ENCODE assay signal across 22 cellular contexts in the genomic region with DNA sequence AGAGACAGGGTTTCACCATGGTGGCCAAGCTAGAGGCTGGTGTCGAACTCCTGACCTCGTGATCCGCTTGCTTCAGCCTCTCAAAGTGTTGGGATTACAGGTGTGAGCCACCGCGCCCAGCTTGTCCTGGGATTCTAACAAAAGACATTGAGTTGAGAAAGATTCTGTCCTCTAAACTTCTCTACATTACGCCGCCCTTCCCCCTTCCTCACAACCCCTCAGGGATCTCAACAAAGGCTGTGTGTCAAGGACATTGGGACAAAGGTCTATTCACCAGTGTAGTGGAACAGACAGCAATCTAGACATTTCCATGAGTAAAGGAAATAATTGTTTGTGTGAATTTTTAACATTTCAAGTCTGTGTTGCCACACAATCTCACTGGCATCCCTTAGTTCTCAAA.
A peak's percentile ranks its signal among the peaks of the same experiment; 100 is the strongest.
DNase-seq lines count a peak whose midpoint lies in the region; ATAC-seq, FAIRE-seq and TF ChIP-seq lines count a peak whose summit lies in the region.
"Had no signal": no experiment of that assay in that cellular context is flagged by ENCODE, and none has a peak within 500 bp of the region (broad histone marks: within the 10 kb centered on the region; RNA-seq: fewer than 3 reads in every experiment).

No MANE protein-coding gene starts in this region.

- POLR2A ChIA-PET in Caco-2 (lab: Charles Lee) (interaction anchor here (0.6 kb wide), 1 partner anchor 11 kb away, joined by 3 read pairs; no protein-coding TSS in a partner anchor), WTC11 (lab: Charles Lee) (no interaction called here)
- POLR2A ChIA-PET in activated CD4-positive, alpha-beta memory T cell treated with anti-CD3 and anti-CD28 coated beads for 36 hours (lab: Charles Lee): no interaction called here

- ATAC-seq in WTC11 (no peak), sciatic nerve (peak; percentile 61)
- ATAC-seq: A549, K562 had no signal

- no peaks in the 10 kb centered on the region for H3K36me3 Mint-ChIP-seq in Caco-2 (ENCODE audit: insufficient read depth, unreplicated experiment)
- H3K36me3 Mint-ChIP-seq in WTC11: no peaks in the 10 kb centered on the region
- H3K36me3 Mint-ChIP-seq in activated CD4-positive, alpha-beta memory T cell treated with anti-CD3 and anti-CD28 coated beads for 36 hours: no peaks in the 10 kb centered on the region

- peak overlapping the region; percentile 29 for H3K27ac ChIP-seq in mesodermal cell (ENCODE audit: low read depth, low read length, severe bottlenecking)
- H3K27ac ChIP-seq: A549 had no signal

- H3K9me3 Mint-ChIP-seq in Caco-2 (ENCODE audit: unreplicated experiment) (peaks cover 9% of the 10 kb centered on the region), WTC11 (0 out of 2 replicates have a peak, but pooled peaks cover 5% of the 10 kb centered on the region)
- peaks cover 8% of the 10 kb centered on the region for H3K9me3 Mint-ChIP-seq in activated CD4-positive, alpha-beta memory T cell treated with anti-CD3 and anti-CD28 coated beads for 36 hours

- TF ChIP-seq CTCF in Caco-2 (IDR thresholded peaks at IDR 0.05; ENCODE audit: insufficient read depth in 1 of 2, low read depth in 1 of 2, low read length in 1 of 2, severe bottlenecking in 1 of 2, unreplicated experiment in 1 of 2) (no peak), WTC11 (IDR thresholded peaks at IDR 0.05) (no peak)

- no peaks in the 10 kb centered on the region for H3K27me3 ChIP-seq in Caco-2 (replicated peaks; ENCODE audit: control insufficient read depth, insufficient read depth, low read length)
- H3K27me3 ChIP-seq: BE2C, MG63 had no signal

- H3K4me1 ChIP-seq in Caco-2: peaks cover 12% of the 10 kb centered on the region
- peaks cover 8% of the 10 kb centered on the region for H3K4me1 ChIP-seq in mesodermal cell (ENCODE audit: control insufficient read depth, insufficient read depth, low read length, poor library complexity, severe bottlenecking)
- H3K4me1 ChIP-seq: A549, BE2C had no signal

- H3K36me3 ChIP-seq in Caco-2 (ENCODE audit: control insufficient read depth, insufficient read depth, low read length) (no peaks in the 10 kb centered on the region; the same call in 1 of the 2 replicates), mesodermal cell (ENCODE audit: control insufficient read depth, insufficient read depth, low read length) (no peaks in the 10 kb centered on the region)
- H3K36me3 ChIP-seq: BE2C, MG63 had no signal

- intact Hi-C loops in Caco-2 (cut with micrococcal nuclease; ENCODE audit: unreplicated experiment): no loop called here
- intact Hi-C loops in sciatic nerve (cut with DNase I): no loop called here
- intact Hi-C loops in activated CD4-positive, alpha-beta memory T cell treated with anti-CD3 and anti-CD28 coated beads for 36 hours (cut with micrococcal nuclease): no loop called here

- WGBS in mesodermal cell (ENCODE audit: insufficient coverage in 2 of 2), 2 experiments: 91 to 100% methylated on average over 4 to 5 of the region's 7 CpGs

- no peak for FAIRE-seq in HTR-8/SVneo (lab: Jason Lieb, UNC)
- FAIRE-seq: A549 had no signal

- H3K27me3 Mint-ChIP-seq in Caco-2 (ENCODE audit: insufficient read depth, unreplicated experiment) (no peaks in the 10 kb centered on the region), WTC11 (ENCODE audit: low read depth) (no peaks in the 10 kb centered on the region)
- H3K27me3 Mint-ChIP-seq in activated CD4-positive, alpha-beta memory T cell treated with anti-CD3 and anti-CD28 coated beads for 36 hours: no peaks in the 10 kb centered on the region

- peak overlapping the region; percentile 26 for H3K27ac Mint-ChIP-seq in Caco-2 (ENCODE audit: unreplicated experiment)
- no peak overlapping the region for H3K27ac Mint-ChIP-seq in WTC11
- H3K27ac Mint-ChIP-seq in activated CD4-positive, alpha-beta memory T cell treated with anti-CD3 and anti-CD28 coated beads for 36 hours: no peak overlapping the region
- H3K27ac Mint-ChIP-seq: HFFc6 had no signal

- H3K4me3 Mint-ChIP-seq in Caco-2 (ENCODE audit: unreplicated experiment): no peak overlapping the region
- H3K4me3 Mint-ChIP-seq in WTC11: no peak overlapping the region
- no peak overlapping the region for H3K4me3 Mint-ChIP-seq in activated CD4-positive, alpha-beta memory T cell treated with anti-CD3 and anti-CD28 coated beads for 36 hours
- H3K4me3 Mint-ChIP-seq: HFFc6 had no signal

- no peak for DNase-seq in Caco-2
- DNase-seq in WTC11 (ENCODE audit: low spot score): no peak
- no peak for DNase-seq in sciatic nerve (ENCODE audit: low spot score)
- DNase-seq in activated CD4-positive, alpha-beta memory T cell treated with anti-CD3 and anti-CD28 coated beads for 36 hours: no peak
- DNase-seq in NCI-H1436 (lab: John Stamatoyannopoulos, UW): no peak
- DNase-seq in HTR-8/SVneo (ENCODE audit: insufficient read length, low spot score): no peak
- DNase-seq: BE2C, DMS79, H7, HFFc6, MG63, NCI-H1417 treated with DMSO at 0.1 percent for 48 hours, NCI-H187 treated with DMSO at 0.1 percent for 48 hours, NCI-H2107, NCI-H446 treated with DMSO at 0.1 percent for 48 hours, NCI-H526 treated with DMSO at 0.1 percent for 48 hours, RPMI8226, SHP77 treated with DMSO at 0.1 percent for 48 hours, SK-N-SH had no signal

- no TSS peak for BruUV-seq in Caco-2 (replicated peaks; lab: Mats Ljungman, UMichigan)

- peaks cover 17% of the 10 kb centered on the region for H3K4me1 Mint-ChIP-seq in Caco-2 (ENCODE audit: low read depth, unreplicated experiment)
- H3K4me1 Mint-ChIP-seq in WTC11: no peaks in the 10 kb centered on the region
- H3K4me1 Mint-ChIP-seq in activated CD4-positive, alpha-beta memory T cell treated with anti-CD3 and anti-CD28 coated beads for 36 hours (ENCODE audit: low read depth): no peaks in the 10 kb centered on the region

- no peak overlapping the region for H3K4me3 ChIP-seq in Caco-2 (ENCODE audit: low read depth, low read length)
- no peak overlapping the region for H3K4me3 ChIP-seq in mesodermal cell (ENCODE audit: extremely low read depth, insufficient read depth, low read length, poor library complexity, severe bottlenecking)
- H3K4me3 ChIP-seq: A549, K562, MG63 had no signal

- H3K9me3 ChIP-seq in Caco-2: peaks cover 21% of the 10 kb centered on the region
- peaks cover 6% of the 10 kb centered on the region for H3K9me3 ChIP-seq in mesodermal cell (ENCODE audit: control insufficient read depth, low read length)
- H3K9me3 ChIP-seq: A549, BE2C, MG63, SK-N-SH had no signal

- CTCF ChIA-PET in Caco-2 (lab: Charles Lee) (no interaction called here), WTC11 (lab: Charles Lee) (no interaction called here)
- CTCF ChIA-PET in activated CD4-positive, alpha-beta memory T cell treated with anti-CD3 and anti-CD28 coated beads for 36 hours (lab: Charles Lee): no interaction called here

TF ChIP-seq in WTC11, 78 proteins besides CTCF, POLR2A, EP300 and RAD21:
- no peak for TF ChIP-seq TP53 (CRISPR knock-in tag; IDR thresholded peaks at IDR 0.05)
- TF ChIP-seq, protein P1, sequence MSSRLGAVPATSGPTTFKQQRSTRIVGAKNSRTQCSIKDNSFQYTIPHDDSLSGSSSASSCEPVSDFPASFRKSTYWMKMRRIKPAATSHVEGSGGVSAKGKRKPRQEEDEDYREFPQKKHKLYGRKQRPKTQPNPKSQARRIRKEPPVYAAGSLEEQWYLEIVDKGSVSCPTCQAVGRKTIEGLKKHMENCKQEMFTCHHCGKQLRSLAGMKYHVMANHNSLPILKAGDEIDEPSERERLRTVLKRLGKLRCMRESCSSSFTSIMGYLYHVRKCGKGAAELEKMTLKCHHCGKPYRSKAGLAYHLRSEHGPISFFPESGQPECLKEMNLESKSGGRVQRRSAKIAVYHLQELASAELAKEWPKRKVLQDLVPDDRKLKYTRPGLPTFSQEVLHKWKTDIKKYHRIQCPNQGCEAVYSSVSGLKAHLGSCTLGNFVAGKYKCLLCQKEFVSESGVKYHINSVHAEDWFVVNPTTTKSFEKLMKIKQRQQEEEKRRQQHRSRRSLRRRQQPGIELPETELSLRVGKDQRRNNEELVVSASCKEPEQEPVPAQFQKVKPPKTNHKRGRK (CRISPR knock-in tag; IDR thresholded peaks at IDR 0.05; ENCODE audit: borderline replicate concordance): no peak
- TF ChIP-seq, protein P2, sequence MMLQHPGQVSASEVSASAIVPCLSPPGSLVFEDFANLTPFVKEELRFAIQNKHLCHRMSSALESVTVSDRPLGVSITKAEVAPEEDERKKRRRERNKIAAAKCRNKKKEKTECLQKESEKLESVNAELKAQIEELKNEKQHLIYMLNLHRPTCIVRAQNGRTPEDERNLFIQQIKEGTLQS (CRISPR knock-in tag; conservative IDR thresholded peaks at IDR 0.05): no peak
- no peak for TF ChIP-seq SMAD3 (CRISPR knock-in tag; IDR thresholded peaks at IDR 0.05; ENCODE audit: borderline replicate concordance)
- TF ChIP-seq GABPB1 (CRISPR knock-in tag; IDR thresholded peaks at IDR 0.05): 0 out of 2 replicates have a peak, but pooled peaks have one; percentile 32
- TF ChIP-seq FOXP1 (CRISPR knock-in tag; IDR thresholded peaks at IDR 0.05; ENCODE audit: borderline replicate concordance): no peak
TF ChIP-seq in WTC11: peak in this region for 1.
